8 cellular contexts compared by ENCODE assay signal in genomic region chr1:156126043-156126700, GRCh38. TPM values are rescaled to one million over a fixed set of nuclear protein-coding genes. Genes with fewer than 3 reads are reported as not detected.
DNase-seq lines count a peak whose midpoint lies in the region; ATAC-seq and TF ChIP-seq lines count a peak whose summit lies in the region.

No MANE protein-coding gene starts in this region.

- H3K36me3 Mint-ChIP-seq in activated CD8-positive, alpha-beta memory T cell treated with anti-CD3 and anti-CD28 coated beads, Interleukin-2, amount 10 ng/mL, durations not matched to agents 7 days and 5 days: no peaks in the 10 kb centered on the region
- H3K36me3 Mint-ChIP-seq in natural killer cell: no peaks in the 10 kb centered on the region

- in situ Hi-C loops in G401 (cut with HindIII; ENCODE audit: low sequenced_read_pairs): no loop called here

- CTCF ChIA-PET in activated CD8-positive, alpha-beta memory T cell treated with anti-CD3 and anti-CD28 coated beads, Interleukin-2, amount 10 ng/mL, durations not matched to agents 7 days and 5 days (lab: Charles Lee): interaction anchor here (0.6 to 25.5 kb wide), 6 partner anchors 12 to 273 kb away, joined by 3 to 979 read pairs (median 6); partner anchors contain the start of genes LMNA and MEX3A

- no peaks in the 10 kb centered on the region for H3K9me3 Mint-ChIP-seq in activated CD8-positive, alpha-beta memory T cell treated with anti-CD3 and anti-CD28 coated beads, Interleukin-2, amount 10 ng/mL, durations not matched to agents 7 days and 5 days (ENCODE audit: low read depth)
- no peaks in the 10 kb centered on the region for H3K9me3 Mint-ChIP-seq in natural killer cell

- peaks cover 7% of the 10 kb centered on the region for H3K27me3 Mint-ChIP-seq in activated CD8-positive, alpha-beta memory T cell treated with anti-CD3 and anti-CD28 coated beads, Interleukin-2, amount 10 ng/mL, durations not matched to agents 7 days and 5 days
- peaks cover 2 to 8% of the 10 kb centered on the region in 2 donors for H3K27me3 Mint-ChIP-seq in natural killer cell (ENCODE audit: low read depth in 2 of 2)

- peak; percentile 45 for ATAC-seq in activated CD8-positive, alpha-beta memory T cell treated with anti-CD3 and anti-CD28 coated beads, Interleukin-2, amount 10 ng/mL, durations not matched to agents 7 days and 5 days
- peak; percentile 35 to 72 (median 43) for ATAC-seq in natural killer cell

- peak overlapping the region; percentile 70 for H3K27ac Mint-ChIP-seq in activated CD8-positive, alpha-beta memory T cell treated with anti-CD3 and anti-CD28 coated beads, Interleukin-2, amount 10 ng/mL, durations not matched to agents 7 days and 5 days
- H3K27ac Mint-ChIP-seq in natural killer cell: peak overlapping the region; percentile 76 to 92

- no peak for TF ChIP-seq CTCF in natural killer cell (IDR thresholded peaks at IDR 0.05)

- H3K4me3 Mint-ChIP-seq in activated CD8-positive, alpha-beta memory T cell treated with anti-CD3 and anti-CD28 coated beads, Interleukin-2, amount 10 ng/mL, durations not matched to agents 7 days and 5 days: no peak overlapping the region
- peak overlapping the region; percentile 42 for H3K4me3 Mint-ChIP-seq in natural killer cell

- no peak for TF ChIP-seq POLR2A in erythroblast (IDR thresholded peaks at IDR 0.05; ENCODE audit: low read length)

- DNase-seq in COLO829 (ENCODE audit: low spot score) (peak; percentile 77), GOT3 (lab: John Stamatoyannopoulos, UW) (peak; percentile 88), NCI-H446 (lab: John Stamatoyannopoulos, UW) (peak; percentile 53 to 63), erythroblast (lab: John Stamatoyannopoulos, UW) (peak; percentile 93 to 95), natural killer cell (peak; percentile 69), NCI-H2107 (lab: John Stamatoyannopoulos, UW) (no peak), G401 (ENCODE audit: low spot score) (no peak)
- peak; percentile 83 for DNase-seq in activated CD8-positive, alpha-beta memory T cell treated with anti-CD3 and anti-CD28 coated beads, Interleukin-2, amount 10 ng/mL, durations not matched to agents 7 days and 5 days

- H3K4me1 Mint-ChIP-seq in activated CD8-positive, alpha-beta memory T cell treated with anti-CD3 and anti-CD28 coated beads, Interleukin-2, amount 10 ng/mL, durations not matched to agents 7 days and 5 days: peaks cover 71% of the 10 kb centered on the region
- peaks cover 21 to 55% of the 10 kb centered on the region in 2 donors for H3K4me1 Mint-ChIP-seq in natural killer cell

- intact Hi-C loops in natural killer cell (cut with micrococcal nuclease): loop anchor here (2.0 kb wide), 1 partner anchor 19 kb away; no protein-coding TSS in a partner anchor

RNA-seq across cellular contexts. Expression of gene LMNA, which starts 11.7 kb away (rescaled TPM):
- total RNA-seq in activated CD8-positive, alpha-beta memory T cell treated with anti-CD3 and anti-CD28 coated beads, Interleukin-2, amount 10 ng/mL, durations not matched to agents 7 days and 5 days: 10 to 100 TPM; 37.3 to 41.9 TPM
- 100 to 1,000 TPM; 201 to 504 (median 273) TPM for total RNA-seq in natural killer cell
- 314 and 341 TPM in 2 replicates for total RNA-seq in G401 (2014; rRNA removed; shearing (Covaris generic))

RNA-seq across cellular contexts. Expression of gene SEMA4A, which starts 27.2 kb away (rescaled TPM):
- 10 to 100 TPM; 14.5 to 30.6 TPM for total RNA-seq in activated CD8-positive, alpha-beta memory T cell treated with anti-CD3 and anti-CD28 coated beads, Interleukin-2, amount 10 ng/mL, durations not matched to agents 7 days and 5 days
- 10 to 100 TPM in 1 of 3 donors, 1 to 10 TPM in 2; 2.6 to 13.0 (median 7.0) TPM for total RNA-seq in natural killer cell
- total RNA-seq in G401 (2014; rRNA removed; shearing (Covaris generic)): 1.8 and 2.0 TPM in 2 replicates

RNA-seq across cellular contexts. Expression of gene MEX3A, which starts 43.9 kb away (rescaled TPM):
- total RNA-seq in activated CD8-positive, alpha-beta memory T cell treated with anti-CD3 and anti-CD28 coated beads, Interleukin-2, amount 10 ng/mL, durations not matched to agents 7 days and 5 days: under 1 TPM; 0.06 to 0.56 TPM
- under 1 TPM; 0.05 to 0.16 (median 0.14) TPM for total RNA-seq in natural killer cell
- total RNA-seq in G401 (2014; rRNA removed; shearing (Covaris generic)): 21.0 and 21.2 TPM in 2 replicates

Comparison
In these comparisons a context has a peak if more than half of its experiments do, and no peak if none do; other contexts are left out.
1. DNase-seq: peak in COLO829 (single experiment), GOT3 (single experiment), NCI-H446 (2 of 2), activated CD8-positive, alpha-beta memory T cell treated with anti-CD3 and anti-CD28 coated beads, Interleukin-2, amount 10 ng/mL, durations not matched to agents 7 days and 5 days (single experiment), erythroblast (2 of 2) and natural killer cell (single experiment); none in NCI-H2107 (single experiment) and G401 (single experiment).
2. RNA of gene MEX3A, which starts 43.9 kb away (total RNA-seq): 21.0 to 21.2 TPM in G401; 0.06 to 0.56 TPM in activated CD8-positive, alpha-beta memory T cell treated with anti-CD3 and anti-CD28 coated beads, Interleukin-2, amount 10 ng/mL, durations not matched to agents 7 days and 5 days and 0.05 to 0.16 TPM in natural killer cell; every median in the first group is over 10 times any median in the second.